Comparison of ENCODE assay signal across 1 cellular context in genomic region chr12:96215933-96216273, GRCh38.
TF ChIP-seq lines count a peak whose summit lies in the region.

No MANE protein-coding gene starts in this region.

TF ChIP-seq in HepG2, 621 proteins besides CTCF, POLR2A, EP300 and RAD21 (continued from another document):
- TF ChIP-seq PAXIP1 (CRISPR knock-in tag; conservative IDR thresholded peaks at IDR 0.05): 0 out of 2 replicates have a peak, but pooled peaks have one; percentile 18
- no peak for TF ChIP-seq ZBTB2 (CRISPR knock-in tag; IDR thresholded peaks at IDR 0.05; ENCODE audit: low read depth)
- TF ChIP-seq, protein P1, sequence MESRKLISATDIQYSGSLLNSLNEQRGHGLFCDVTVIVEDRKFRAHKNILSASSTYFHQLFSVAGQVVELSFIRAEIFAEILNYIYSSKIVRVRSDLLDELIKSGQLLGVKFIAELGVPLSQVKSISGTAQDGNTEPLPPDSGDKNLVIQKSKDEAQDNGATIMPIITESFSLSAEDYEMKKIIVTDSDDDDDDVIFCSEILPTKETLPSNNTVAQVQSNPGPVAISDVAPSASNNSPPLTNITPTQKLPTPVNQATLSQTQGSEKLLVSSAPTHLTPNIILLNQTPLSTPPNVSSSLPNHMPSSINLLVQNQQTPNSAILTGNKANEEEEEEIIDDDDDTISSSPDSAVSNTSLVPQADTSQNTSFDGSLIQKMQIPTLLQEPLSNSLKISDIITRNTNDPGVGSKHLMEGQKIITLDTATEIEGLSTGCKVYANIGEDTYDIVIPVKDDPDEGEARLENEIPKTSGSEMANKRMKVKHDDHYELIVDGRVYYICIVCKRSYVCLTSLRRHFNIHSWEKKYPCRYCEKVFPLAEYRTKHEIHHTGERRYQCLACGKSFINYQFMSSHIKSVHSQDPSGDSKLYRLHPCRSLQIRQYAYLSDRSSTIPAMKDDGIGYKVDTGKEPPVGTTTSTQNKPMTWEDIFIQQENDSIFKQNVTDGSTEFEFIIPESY (CRISPR knock-in tag; IDR thresholded peaks at IDR 0.05): peak; percentile 82
- TF ChIP-seq ZBTB7A (CRISPR knock-in tag; IDR thresholded peaks at IDR 0.05): no peak
- TF ChIP-seq PPARG (CRISPR knock-in tag; conservative IDR thresholded peaks at IDR 0.05): peak; percentile 46; the same call in 1 of the 2 replicates
- 0 out of 2 replicates have a peak, but pooled peaks have one; percentile 43 for TF ChIP-seq HOMEZ (CRISPR knock-in tag; IDR thresholded peaks at IDR 0.05; ENCODE audit: low read depth)
- 0 out of 2 replicates have a peak, but pooled peaks have one; percentile 7 for TF ChIP-seq ZFX (CRISPR knock-in tag; IDR thresholded peaks at IDR 0.05; ENCODE audit: low read depth)
- no peak for TF ChIP-seq DNMT1 (CRISPR knock-in tag; IDR thresholded peaks at IDR 0.05)
